ENCODE assay signal across 28 cellular contexts in the genomic region with DNA sequence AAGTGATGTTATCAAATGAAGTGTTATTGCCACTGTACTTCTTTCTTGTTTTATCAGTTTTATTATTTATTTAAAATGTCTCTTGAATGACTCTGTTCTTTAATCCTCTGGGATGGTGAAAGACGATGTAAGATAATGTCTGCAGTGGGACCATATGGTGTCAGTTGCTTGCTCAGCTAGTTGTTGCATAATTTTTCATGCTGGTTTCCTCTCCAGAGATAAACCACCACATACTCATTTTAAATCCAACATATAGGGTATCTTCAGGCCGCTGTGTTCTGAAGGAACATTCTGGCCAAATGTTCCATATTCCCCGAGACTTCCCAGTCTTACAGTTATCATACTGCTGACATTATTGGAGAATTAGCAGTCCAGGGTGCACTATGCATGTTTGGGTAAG.
"Had no signal": no experiment of that assay in that cellular context is flagged by ENCODE, and none has a peak within 500 bp of the region (broad histone marks: within the 10 kb centered on the region; RNA-seq: fewer than 3 reads in every experiment).

No MANE protein-coding gene starts in this region.

- H3K27ac ChIP-seq: Peyer's patch, RWPE1, SJCRH30 had no signal

- H3K9me3 ChIP-seq: SJCRH30, SK-N-SH had no signal

- ATAC-seq: activated CD8-positive, alpha-beta memory T cell treated with anti-CD3 and anti-CD28 coated beads, Interleukin-2, amount 10 ng/mL, durations not matched to agents 7 days and 5 days; activated naive CD4-positive, alpha-beta T cell treated with anti-CD3 and anti-CD28 coated beads, Interleukin-2, amount 50 U/mL, for 72 hours; activated naive CD8-positive, alpha-beta T cell treated with anti-CD3 and anti-CD28 coated beads, Interleukin-2, amount 50 U/mL, for 24 hours; activated T-cell treated with anti-CD3 and anti-CD28 coated beads, Interleukin-2, amount 50 U/mL, for 4 hours had no signal

- H3K36me3 ChIP-seq: Peyer's patch, SJCRH30 had no signal

- H3K27me3 ChIP-seq: Peyer's patch had no signal

- H3K4me1 ChIP-seq: Peyer's patch, SJCRH30 had no signal

- DNase-seq: activated B cell treated with CpG ODN at 0.5 μM for 24 hours; activated CD4-positive, alpha-beta T cell treated with anti-CD3 and anti-CD28 coated beads for 1 hour; activated CD4-positive, alpha-beta T cell treated with anti-CD3 and anti-CD28 coated beads, Interleukin-2, amount 10 ng/mL, durations not matched to agents 24 days and 14 days; activated CD4-positive, alpha-beta T cell treated with anti-CD3 and anti-CD28 coated beads, Interleukin-2, amount 50 U/mL, for 48 hours; activated CD8-positive, alpha-beta memory T cell treated with anti-CD3 and anti-CD28 coated beads, Interleukin-2, amount 10 ng/mL, durations not matched to agents 7 days and 5 days; activated effector memory CD4-positive, alpha-beta T cell treated with anti-CD3 and anti-CD28 coated beads, Interleukin-2, amount 50 U/mL, for 16 hours; activated naive CD4-positive, alpha-beta T cell treated with Interleukin-2 at 50 U/mL for 16 hours; activated naive CD8-positive, alpha-beta T cell treated with anti-CD3 and anti-CD28 coated beads, Interleukin-2, amount 50 U/mL, for 24 hours; activated T-cell treated with anti-CD3 and anti-CD28 coated beads, Interleukin-2, amount 50 U/mL, for 4 hours; amniotic stem cell; cortex of kidney; Karpas-422; MM.1S; NCI-H1092; NCI-H1417; NCI-H2029; NCI-H446; NCI-H526; NCI-H774; NK-92 treated with Interleukin-12 subunit alpha and Interleukin-12 subunit beta, amount 100 ng/mL, for 24 hours; Peyer's patch; Right ventricle myocardium superior; SJCRH30; SK-N-SH; T-helper 2 cell; T1000 had no signal

- H3K4me3 ChIP-seq: Peyer's patch, SJCRH30 had no signal
